ENCODE assay signal across 8 cellular contexts in genomic region chr21:43333301-43334062, GRCh38.
A peak's percentile ranks its signal among the peaks of the same experiment; 100 is the strongest.
DNase-seq lines count a peak whose midpoint lies in the region; ATAC-seq lines count a peak whose summit lies in the region.

No MANE protein-coding gene starts in this region.

- H3K27ac ChIP-seq in substantia nigra (ENCODE audit: low read depth, low read length, poor library complexity, severe bottlenecking) = peak overlapping the region; percentile 2

- peak; percentile 85 for DNase-seq in HK-2 (ENCODE audit: unreplicated experiment)
- peak; percentile 92 for DNase-seq in amniotic epithelial cell (ENCODE audit: low read depth)
- peak; percentile 56 for DNase-seq in iPS-NIHi7 (ENCODE audit: extremely low spot score)
- DNase-seq in substantia nigra (lab: John Stamatoyannopoulos, UW) = no peak
- DNase-seq in NCI-H128 (lab: John Stamatoyannopoulos, UW; ENCODE audit: unreplicated experiment) = no peak
- DNase-seq in activated naive CD4-positive, alpha-beta T cell treated with Interleukin-2 at 50 U/mL for 16 hours = no peak
- no peak for DNase-seq in DMS 273 (lab: John Stamatoyannopoulos, UW; ENCODE audit: unreplicated experiment)

- ATAC-seq in HG03565 (IDR thresholded peaks at IDR 0.05; ENCODE audit: unreplicated experiment) = no peak

Comparison
In these comparisons a context has a peak if more than half of its experiments do, and no peak if none do; other contexts are left out.
1. DNase-seq: peak in HK-2 (single experiment), amniotic epithelial cell (single experiment) and iPS-NIHi7 (single experiment); none in substantia nigra (0 of 49), NCI-H128 (single experiment), activated naive CD4-positive, alpha-beta T cell treated with Interleukin-2 at 50 U/mL for 16 hours (single experiment) and DMS 273 (single experiment).